8 cellular contexts compared by ENCODE assay signal in genomic region chr14:101731187-101732080, GRCh38. TPM values are rescaled to one million over a fixed set of nuclear protein-coding genes. Genes with fewer than 3 reads are reported as not detected.
A peak's percentile ranks its signal among the peaks of the same experiment; 100 is the strongest.
DNase-seq lines count a peak whose midpoint lies in the region; ATAC-seq, FAIRE-seq and TF ChIP-seq lines count a peak whose summit lies in the region.

No MANE protein-coding gene starts in this region.

- no peak overlapping the region for H3K23ac ChIP-seq in H1 (ENCODE audit: insufficient read length)

- no peak overlapping the region for H3K56ac ChIP-seq in H1 (replicated peaks; ENCODE audit: insufficient read length, low read depth, low read length)

- H3K9me3 ChIP-seq in A549 (no peaks in the 10 kb centered on the region), H1 (ENCODE audit: insufficient read depth in 2 of 2, low read depth in 1 of 2, low read length in 1 of 2) (no peaks in the 10 kb centered on the region)

- H3K4me2 ChIP-seq in A549 = peak overlapping the region; percentile 51
- H3K4me2 ChIP-seq in H1 (ENCODE audit: insufficient read depth in 1 of 2, low read depth in 2 of 2, low read length in 2 of 2) = peak overlapping the region in 1 of 2 experiments; percentile 22; a peak in 1 of 4 replicates

- H2AK5ac ChIP-seq in H1 (ENCODE audit: low read depth, low read length) = no peak overlapping the region

- peaks cover 53 to 62% of the 10 kb centered on the region in 2 donors for H3K4me1 Mint-ChIP-seq in natural killer cell

- peak overlapping the region; percentile 88 to 90 for H3K27ac Mint-ChIP-seq in natural killer cell

- TF ChIP-seq POLR2A in A549 (IDR thresholded peaks at IDR 0.05; ENCODE audit: low read length) (no peak), H1 (IDR thresholded peaks at IDR 0.05; ENCODE audit: control extremely low read depth in 1 of 2, low read depth in 2 of 2, low read length in 2 of 2) (no peak)

- ATAC-seq in A549 (peak; percentile 94 to 96), GM19043 (IDR thresholded peaks at IDR 0.05; ENCODE audit: low read depth, unreplicated experiment) (peak; percentile 89), HG03378 (IDR thresholded peaks at IDR 0.05; ENCODE audit: unreplicated experiment) (peak; percentile 92), natural killer cell (peak; percentile 67 to 80 (median 68))
- peak; percentile 97 for ATAC-seq in stimulated activated naive CD8-positive, alpha-beta T cell treated with anti-CD3 and anti-CD28 coated beads, Interleukin-15, Interleukin-2, amounts not matched to agents 100 U/mL and 50 U/mL, for 24 hours

- H2BK15ac ChIP-seq in H1 (ENCODE audit: low read length) = no peak overlapping the region

- DNase-seq in A549 (ENCODE audit: low read depth in 1 of 2, low spot score in 1 of 2) = peak; percentile 73 to 86
- DNase-seq in NCI-H69 (lab: John Stamatoyannopoulos, UW) = peak; percentile 97
- peak; percentile 87 for DNase-seq in activated CD8-positive, alpha-beta memory T cell treated with anti-CD3 and anti-CD28 coated beads for 24 hours
- no peak for DNase-seq in H1 (ENCODE audit: low read depth in 1 of 2, low spot score in 2 of 2)
- peak; percentile 66 for DNase-seq in natural killer cell
- peak; percentile 84 for DNase-seq in stimulated activated naive CD8-positive, alpha-beta T cell treated with anti-CD3 and anti-CD28 coated beads, Interleukin-15, Interleukin-2, amounts not matched to agents 100 U/mL and 50 U/mL, for 24 hours

- peak overlapping the region; percentile 39; the same call in 1 of the 2 replicates for H2BK12ac ChIP-seq in H1 (ENCODE audit: low read depth, low read length)

- no peak overlapping the region; the same call in 1 of the 2 replicates for H4K8ac ChIP-seq in H1 (ENCODE audit: extremely low read depth, insufficient read depth, low read length)

- H2BK120ac ChIP-seq in H1 (replicated peaks; ENCODE audit: low read depth, low read length) = peak overlapping the region; percentile 18

- H3K4me3 ChIP-seq in A549 (no peak overlapping the region), H1 (ENCODE audit: extremely low read depth in 1 of 4, insufficient read depth in 2 of 4, low read depth in 3 of 4, low read length in 4 of 4) (no peak overlapping the region)

- no peak for FAIRE-seq in A549 (lab: Jason Lieb, UNC)
- no peak for FAIRE-seq in H1 (lab: Jason Lieb, UNC)

- intact Hi-C loops in natural killer cell (cut with micrococcal nuclease) = no loop called here

- H3K79me2 ChIP-seq in H1 (ENCODE audit: control insufficient read depth in 1 of 2, insufficient read depth in 2 of 2, low read length in 2 of 2) = no peaks in the 10 kb centered on the region

- CTCF ChIA-PET in A549 (lab: Yijun Ruan, JAX) = interaction anchor here (0.6 to 2.0 kb wide), 4 partner anchors 9 to 1001 kb away, joined by 3 to 8 read pairs (median 6); no protein-coding TSS in a partner anchor
- CTCF ChIA-PET in H1 (lab: Charles Lee; ENCODE audit: partially characterized antibody) = interaction anchor here (0.7 to 1.6 kb wide), 3 partner anchors 13 to 24 kb away, joined by 3 to 5 read pairs (median 3); no protein-coding TSS in a partner anchor

- no peak overlapping the region for H3K9ac ChIP-seq in H1 (replicated peaks in 1 of 4; ENCODE audit: extremely low read depth in 1 of 4, low read depth in 3 of 4, low read length in 3 of 4)

- H3K4ac ChIP-seq in H1 (replicated peaks; ENCODE audit: insufficient read length, low read depth, low read length) = no peak overlapping the region

- H4K91ac ChIP-seq in H1 (replicated peaks; ENCODE audit: insufficient read length, low read length) = peak overlapping the region; percentile 13

- TF ChIP-seq RAD21 in A549 (conservative IDR thresholded peaks at IDR 0.05 in 1 of 2, IDR thresholded peaks at IDR 0.05 in 1 of 2) = peak in 1 of 2 experiments; percentile 33; a peak in 2 of 5 replicates
- TF ChIP-seq RAD21 in H1 (IDR thresholded peaks at IDR 0.05 in 1 of 2, conservative IDR thresholded peaks at IDR 0.05 in 1 of 2; ENCODE audit: low read depth in 2 of 2, low read length in 2 of 2) = no peak

- no peaks in the 10 kb centered on the region for H4K20me1 ChIP-seq in H1 (replicated peaks in 1 of 2; ENCODE audit: control insufficient read depth in 1 of 2, insufficient read depth in 2 of 2, low read length in 2 of 2)

- H3K27me3 ChIP-seq in H1 (replicated peaks in 1 of 4; ENCODE audit: control insufficient read depth in 3 of 4, extremely low read depth in 1 of 4, insufficient read depth in 3 of 4, low read length in 3 of 4) = no peaks in the 10 kb centered on the region

- H3K27ac ChIP-seq in A549 (peak overlapping the region; percentile 44 to 84), H1 (ENCODE audit: low read depth, low read length) (no peak overlapping the region)

- 23% methylated on average over 15 of the region's 16 CpGs for WGBS in A549 (ENCODE audit: missing lambda C conversion rate)
- WGBS in H1 (ENCODE audit: extremely low coverage in 1 of 2, insufficient coverage in 1 of 2, insufficient read length in 1 of 2, insufficient replicate concordance in 2 of 2, low coverage in 1 of 2, low lambda C conversion rate in 2 of 2, missing lambda C conversion rate in 1 of 2), 2 experiments = 56% methylated on average over 16 of the region's 16 CpGs; no CpG with 5 or more reads in 1 of the 2 experiments

- no peaks in the 10 kb centered on the region for H3K36me3 ChIP-seq in H1 (ENCODE audit: control insufficient read depth in 2 of 4, insufficient read depth in 4 of 4, low read length in 3 of 4)

- no peaks in the 10 kb centered on the region for H3K9me3 Mint-ChIP-seq in natural killer cell

- TF ChIP-seq EP300 in A549 (IDR thresholded peaks at IDR 0.05) (no peak), H1 (IDR thresholded peaks at IDR 0.05; ENCODE audit: borderline replicate concordance in 1 of 2, low read depth in 2 of 2, low read length in 2 of 2) (no peak)

- H2AFZ ChIP-seq in H1 (ENCODE audit: low read length) = peak overlapping the region; percentile 77; the same call in 1 of the 2 replicates

- peak overlapping the region; percentile 85 for H3K4me3 Mint-ChIP-seq in natural killer cell

- H3K23me2 ChIP-seq in H1 (ENCODE audit: low read depth, low read length) = no peaks in the 10 kb centered on the region

- TF ChIP-seq CTCF in A549 (IDR thresholded peaks at IDR 0.05) = no peak
- no peak for TF ChIP-seq CTCF in H1 (IDR thresholded peaks at IDR 0.05; ENCODE audit: control extremely low read depth in 1 of 3, insufficient read depth in 1 of 3, low read depth in 1 of 3, low read length in 3 of 3)
- no peak for TF ChIP-seq CTCF in natural killer cell (IDR thresholded peaks at IDR 0.05)

- no peak overlapping the region for H4K5ac ChIP-seq in H1 (ENCODE audit: insufficient read length, low read depth, low read length)

- peak overlapping the region; percentile 67; the same call in 1 of the 2 replicates for H2BK5ac ChIP-seq in H1 (ENCODE audit: low read depth, low read length)

- peak overlapping the region; percentile 72; the same call in 1 of the 2 replicates for H2BK20ac ChIP-seq in H1 (ENCODE audit: low read length)

- H3K14ac ChIP-seq in H1 (ENCODE audit: insufficient read length) = no peak overlapping the region

- H3K4me1 ChIP-seq in A549 = peaks cover 18% of the 10 kb centered on the region
- H3K4me1 ChIP-seq in H1 (replicated peaks in 1 of 4; ENCODE audit: control insufficient read depth in 3 of 4, insufficient read depth in 4 of 4, low read length in 3 of 4) = peaks cover 2 to 11% (median 9%) of the 10 kb centered on the region in 4 experiments; a peak in 6 of 7 replicates

- H3K18ac ChIP-seq in H1 (ENCODE audit: extremely low read depth, low read length) = no peak overlapping the region

- no peaks in the 10 kb centered on the region for H3K36me3 Mint-ChIP-seq in natural killer cell

- H3K79me1 ChIP-seq in H1 (ENCODE audit: low read depth, low read length) = no peaks in the 10 kb centered on the region

- H3K27me3 Mint-ChIP-seq in natural killer cell (ENCODE audit: low read depth in 2 of 2) = no peaks in the 10 kb centered on the region

- POLR2A ChIA-PET in A549 (lab: Yijun Ruan, JAX) = interaction anchor here (0.9 to 1.2 kb wide), 3 partner anchors 9 to 79 kb away, joined by 3 to 4 read pairs (median 4); no protein-coding TSS in a partner anchor
- POLR2A ChIA-PET in H1 (lab: Charles Lee; ENCODE audit: partially characterized antibody) = no interaction called here

TF ChIP-seq in A549, 52 proteins besides CTCF, POLR2A, EP300 and RAD21 (continues in another document):
- TF ChIP-seq FOSL2 (IDR thresholded peaks at IDR 0.05) (0 out of 2 replicates have a peak, but pooled peaks have one; percentile 20), FOSL2 (CRISPR knock-in tag; IDR thresholded peaks at IDR 0.05) (peak; percentile 87)

TF ChIP-seq in H1, 55 proteins besides CTCF, POLR2A, EP300 and RAD21 (continues in another document):
- TF ChIP-seq MAX (IDR thresholded peaks at IDR 0.05) (0 out of 2 replicates have a peak, but pooled peaks have one; percentile 16), JUND (IDR thresholded peaks at IDR 0.05; ENCODE audit: low read length) (peak; percentile 33; the same call in 1 of the 2 replicates), RXRA (IDR thresholded peaks at IDR 0.05; ENCODE audit: insufficient read depth, low read depth, low read length) (no peak), E2F6 (IDR thresholded peaks at IDR 0.05) (0 out of 2 replicates have a peak, but pooled peaks have one; percentile 27)

RNA-seq across cellular contexts. Expression of gene PPP2R5C, which starts 30.1 kb away (rescaled TPM):
- 133 and 150 TPM in 2 replicates for polyA plus RNA-seq in A549 (2011; rRNA removed)
- polyA plus RNA-seq in A549 (2012; cell fraction: cytosol; rRNA removed) = 38.6 and 39.4 TPM in 2 replicates
- polyA plus RNA-seq in A549 (2012; cell fraction: nucleus; rRNA removed) = 30.7 and 45.7 TPM in 2 replicates
- 73.7 to 75.3 TPM (median 74.8 TPM) in 3 replicates for polyA plus RNA-seq in A549 (2017; fragmentation: RNase III; extraction: RNeasy Plus Mini Kit Qiagen cat#74134 plus additional on column Dnase treatment)
- polyA minus RNA-seq in A549 (2011; rRNA and poly(A)+ RNA removed) = 85.5 and 89.5 TPM in 2 replicates
- total RNA-seq in H1 (2021; fragmentation: NEBNext Ultra II Directional; extraction: Animal tissue kit (Norgen Biotek cat#: 25700)) = 95.9 and 102 TPM in 2 replicates
- 35.1 and 49.6 TPM in 2 replicates for polyA plus RNA-seq in H1 (2011; rRNA removed)
- polyA plus RNA-seq in H1 (2011; cell fraction: cytosol; rRNA removed) = 51.3 TPM
- 44.9 TPM for polyA plus RNA-seq in H1 (2011; cell fraction: nucleus; rRNA removed)
- 47.5 to 73.4 TPM (median 53.6 TPM) in 4 replicates for polyA plus RNA-seq in H1 (2012, experiment 1 of 2)
- polyA plus RNA-seq in H1 (2012, experiment 2 of 2) = 17.1 TPM
- polyA plus RNA-seq in H1 (2013, experiment 1 of 2) = 145 TPM
- 143 TPM for polyA plus RNA-seq in H1 (2013, experiment 2 of 2)
- polyA minus RNA-seq in H1 (2011; rRNA and poly(A)+ RNA removed) = 86.1 and 102 TPM in 2 replicates
- polyA minus RNA-seq in H1 (2011; cell fraction: cytosol; rRNA and poly(A)+ RNA removed) = 44.5 TPM
- polyA minus RNA-seq in H1 (2011; cell fraction: nucleus; rRNA and poly(A)+ RNA removed) = 73.2 TPM
- total RNA-seq in natural killer cell = 100 to 1,000 TPM; 716 to 779 (median 736) TPM

Comparison
In these comparisons a context has a peak if more than half of its experiments do, and no peak if none do; other contexts are left out.
1. DNase-seq: peak in A549 (2 of 2), NCI-H69 (single experiment), activated CD8-positive, alpha-beta memory T cell treated with anti-CD3 and anti-CD28 coated beads for 24 hours (single experiment), natural killer cell (single experiment) and stimulated activated naive CD8-positive, alpha-beta T cell treated with anti-CD3 and anti-CD28 coated beads, Interleukin-15, Interleukin-2, amounts not matched to agents 100 U/mL and 50 U/mL, for 24 hours (single experiment); none in H1 (0 of 2).
2. Of the 18 proteins assayed by ChIP-seq in both H1 and A549: peak only in H1: none; only in A549: CEBPB; in both: E2F6 and MAX; in neither: 14; mixed calls (peak in some experiments, not most) for 1.
3. Peak in every context shown above with its lines, with median percentiles within 50 percentile points of each other: ATAC-seq.